In the genomic region with DNA sequence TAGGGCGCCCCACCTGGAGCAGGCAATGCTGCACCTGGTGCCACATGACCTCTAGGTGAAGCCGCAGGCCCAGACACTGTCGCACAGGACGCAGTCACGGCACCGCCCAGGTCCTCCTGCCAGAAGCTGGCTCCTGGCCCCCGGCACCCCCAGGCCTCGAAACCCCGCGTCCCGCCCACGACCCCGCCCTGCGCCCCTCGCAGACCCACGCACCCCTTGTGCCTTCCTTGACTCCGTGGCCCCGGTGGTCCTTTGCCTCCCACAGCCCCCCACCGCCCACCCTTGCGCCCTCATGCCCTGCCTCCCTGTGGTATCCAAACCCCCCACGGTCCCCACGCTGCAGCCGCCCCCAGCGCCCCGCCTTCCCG, we compare ENCODE assay signal across 7 cellular contexts.
"Had no signal": no experiment of that assay in that cellular context is flagged by ENCODE, and none has a peak within 500 bp of the region (broad histone marks: within the 10 kb centered on the region; RNA-seq: fewer than 3 reads in every experiment).

No MANE protein-coding gene starts in this region.

- DNase-seq: NCI-H1105, NCI-H1436 treated with DMSO at 0.1 percent for 48 hours, NCI-H1694 treated with DMSO at 0.1 percent for 48 hours, NCI-H2029, NCI-H524 treated with DMSO at 0.1 percent for 48 hours, NCI-H748 treated with DMSO at 0.1 percent for 48 hours, SHP77 treated with DMSO at 0.1 percent for 48 hours had no signal
